8 cellular contexts compared by ENCODE assay signal in genomic region chr11:120335596-120335927, GRCh38. TPM values are rescaled to one million over a fixed set of nuclear protein-coding genes. Genes with fewer than 3 reads are reported as not detected.
A peak's percentile ranks its signal among the peaks of the same experiment; 100 is the strongest.
DNase-seq lines count a peak whose midpoint lies in the region; ATAC-seq and TF ChIP-seq lines count a peak whose summit lies in the region.

No MANE protein-coding gene starts in this region.

- no peaks in the 10 kb centered on the region for H3K36me3 ChIP-seq in kidney epithelial cell (ENCODE audit: control insufficient read depth, insufficient read depth, low read length)

- H3K27me3 ChIP-seq in kidney epithelial cell (ENCODE audit: control insufficient read depth, insufficient read depth, low read length) = no peaks in the 10 kb centered on the region

- TF ChIP-seq CTCF in GM12865 (IDR thresholded peaks at IDR 0.05; ENCODE audit: insufficient read depth, low read depth, low read length, missing control alignments) (no peak), astrocyte of the spinal cord (IDR thresholded peaks at IDR 0.05; ENCODE audit: low read depth, low read length) (no peak), kidney epithelial cell (IDR thresholded peaks at IDR 0.05; ENCODE audit: insufficient read depth, low read length, poor library complexity, severe bottlenecking) (no peak)

- H3K4me3 ChIP-seq in GM12865 (ENCODE audit: low read depth, low read length) (peak overlapping the region; percentile 91), astrocyte of the spinal cord (ENCODE audit: low read depth, low read length) (peak overlapping the region; percentile 95), kidney epithelial cell (ENCODE audit: low read depth, low read length) (peak overlapping the region; percentile 71)

- in situ Hi-C loops in astrocyte of the spinal cord (cut with HindIII; ENCODE audit: low sequenced_read_pairs) = no loop called here

- DNase-seq in GM12865 (ENCODE audit: low read depth) (no peak), NCI-H510A treated with DMSO at 0.1 percent for 48 hours (lab: John Stamatoyannopoulos, UW) (peak; percentile 79), astrocyte of the spinal cord (ENCODE audit: low read depth, low spot score) (no peak), kidney epithelial cell (ENCODE audit: low read depth) (no peak), substantia nigra (lab: John Stamatoyannopoulos, UW) (peak in 2 of 49 donors; percentile 44 to 52), activated gamma-delta T cell (lab: John Stamatoyannopoulos, UW) (no peak)
- DNase-seq in activated CD8-positive, alpha-beta memory T cell treated with anti-CD3 and anti-CD28 coated beads for 24 hours = no peak

- H3K27ac ChIP-seq in substantia nigra (ENCODE audit: low read depth, low read length, poor library complexity, severe bottlenecking) = peak overlapping the region; percentile 94

- peak; percentile 10 for ATAC-seq in GM21786 (IDR thresholded peaks at IDR 0.05; ENCODE audit: unreplicated experiment)

RNA-seq across cellular contexts. Expression of gene ARHGEF12, which starts 0.7 kb away (rescaled TPM):
- 52.1 and 54.7 TPM in 2 replicates for total RNA-seq in kidney epithelial cell

RNA-seq across cellular contexts. Expression of gene TLCD5, which starts 10.5 kb away (rescaled TPM):
- 8.6 and 9.3 TPM in 2 replicates for total RNA-seq in kidney epithelial cell
